Comparison of ENCODE assay signal across 13 cellular contexts in the genomic region with DNA sequence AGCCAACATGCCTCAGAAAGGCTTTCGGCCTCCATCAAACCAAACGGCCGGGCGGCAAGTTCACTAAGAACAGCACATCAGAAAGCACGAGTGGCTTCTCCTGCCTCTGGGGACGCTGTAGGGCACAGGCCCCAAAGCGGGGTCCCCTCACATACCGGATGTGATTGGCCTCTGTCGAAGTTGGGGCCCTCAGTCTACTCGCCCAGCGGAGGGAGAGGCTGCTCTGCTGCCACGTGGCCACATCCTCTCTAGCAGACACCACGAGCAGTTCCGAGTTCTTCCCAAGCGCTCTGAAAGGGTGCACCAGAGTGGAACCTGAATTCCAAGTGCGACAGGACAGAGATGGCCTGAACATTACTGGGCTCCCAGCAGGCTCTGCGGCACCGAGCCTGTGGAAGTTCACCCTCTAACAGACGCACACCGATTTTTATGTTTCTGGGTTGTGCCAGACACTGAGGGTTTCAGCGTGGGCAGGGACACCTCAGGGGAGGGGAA. TPM values are rescaled to one million over a fixed set of nuclear protein-coding genes. Genes with fewer than 3 reads are reported as not detected.
DNase-seq lines count a peak whose midpoint lies in the region; ATAC-seq and TF ChIP-seq lines count a peak whose summit lies in the region.
"Had no signal": no experiment of that assay in that cellular context is flagged by ENCODE, and none has a peak within 500 bp of the region (broad histone marks: within the 10 kb centered on the region; RNA-seq: fewer than 3 reads in every experiment).

No MANE protein-coding gene starts in this region.

- no peak for DNase-seq in MCF 10A (ENCODE audit: unreplicated experiment)
- no peak for DNase-seq in mammary epithelial cell
- DNase-seq in mesenchymal stem cell, result no peak
- DNase-seq in upper lobe of right lung, result no peak
- no peak for DNase-seq in NCI-H526 (lab: John Stamatoyannopoulos, UW)
- DNase-seq in NCI-H2196 treated with DMSO at 0.1 percent for 48 hours (lab: John Stamatoyannopoulos, UW; ENCODE audit: unreplicated experiment), result no peak
- DNase-seq: NCI-H2227 treated with DMSO at 0.1 percent for 48 hours, sigmoid colon, trophoblast cell had no signal

- in situ Hi-C loops in mammary epithelial cell (cut with MboI; ENCODE audit: low sequenced_read_pairs in 2 of 2), result loop anchor here in 1 of 2 donors (25.0 kb wide), 1 partner anchor 180 kb away; the partner anchor contains the start of gene TNIP2

- no peak overlapping the region for H2AFZ ChIP-seq in mammary epithelial cell (ENCODE audit: low read depth, low read length)
- H2AFZ ChIP-seq in mesenchymal stem cell (ENCODE audit: low read depth, low read length), result no peak overlapping the region

- H3K27ac Mint-ChIP-seq in MCF 10A (ENCODE audit: low read depth, unreplicated experiment), result peak overlapping the region; percentile 40
- H3K27ac Mint-ChIP-seq in activated T-helper 17 cell treated with anti-CD3 and anti-CD28 coated beads, Interleukin-2, amount 50 U/mL, for 72 hours, result peak overlapping the region; percentile 84

- no peak overlapping the region for H3K23ac ChIP-seq in mesenchymal stem cell (ENCODE audit: low read length in 2 of 2)

- H2BK15ac ChIP-seq in mesenchymal stem cell (ENCODE audit: low read depth, poor library complexity, severe bottlenecking), result no peak overlapping the region

- H2BK120ac ChIP-seq in mesenchymal stem cell (ENCODE audit: low read depth, low read length), result no peak overlapping the region

- H3K9me3 ChIP-seq in mammary epithelial cell (replicated peaks; ENCODE audit: insufficient read depth, low read length) (no peaks in the 10 kb centered on the region), mesenchymal stem cell (ENCODE audit: control insufficient read depth, low read length) (no peaks in the 10 kb centered on the region), upper lobe of right lung (no peaks in the 10 kb centered on the region)
- H3K9me3 ChIP-seq: breast epithelium, sigmoid colon had no signal

- H3K9ac ChIP-seq in mammary epithelial cell (ENCODE audit: insufficient read depth, low read length) (no peak overlapping the region), mesenchymal stem cell (ENCODE audit: low read length) (no peak overlapping the region)

- H3K4me2 ChIP-seq in mammary epithelial cell (ENCODE audit: insufficient read depth, low read depth, low read length) (no peak overlapping the region), mesenchymal stem cell (ENCODE audit: low read length, poor library complexity, severe bottlenecking) (no peak overlapping the region)

- no peaks in the 10 kb centered on the region for H4K20me1 ChIP-seq in mammary epithelial cell (ENCODE audit: insufficient read depth, low read length)

- H3K27ac ChIP-seq in mammary epithelial cell (ENCODE audit: insufficient read depth, low read depth, low read length) (no peak overlapping the region), mesenchymal stem cell (ENCODE audit: low read length, poor library complexity, severe bottlenecking) (no peak overlapping the region), upper lobe of right lung (peak overlapping the region; percentile 47)
- H3K27ac ChIP-seq: HL-60, sigmoid colon had no signal

- H2BK12ac ChIP-seq in mesenchymal stem cell (ENCODE audit: low read length in 2 of 2), result no peak overlapping the region

- no peaks in the 10 kb centered on the region for H3K27me3 Mint-ChIP-seq in MCF 10A (ENCODE audit: insufficient read depth, unreplicated experiment)
- no peaks in the 10 kb centered on the region for H3K27me3 Mint-ChIP-seq in activated T-helper 17 cell treated with anti-CD3 and anti-CD28 coated beads, Interleukin-2, amount 50 U/mL, for 72 hours

- no peak overlapping the region for H3K4ac ChIP-seq in mesenchymal stem cell (ENCODE audit: low read depth in 1 of 2, low read length in 2 of 2)

- H3K4me3 ChIP-seq in mammary epithelial cell (replicated peaks in 1 of 3; ENCODE audit: insufficient read depth in 1 of 3, low read depth in 2 of 3, low read length in 3 of 3) (no peak overlapping the region), mesenchymal stem cell (ENCODE audit: insufficient read depth in 1 of 2, low read depth in 1 of 2, low read length in 2 of 2) (no peak overlapping the region), upper lobe of right lung (no peak overlapping the region)
- H3K4me3 ChIP-seq: breast epithelium, sigmoid colon had no signal

- TF ChIP-seq CTCF in MCF 10A (IDR thresholded peaks at IDR 0.05; ENCODE audit: unreplicated experiment), result no peak
- no peak for TF ChIP-seq CTCF in mammary epithelial cell (conservative IDR thresholded peaks at IDR 0.05 in 1 of 2, IDR thresholded peaks at IDR 0.05 in 1 of 2; ENCODE audit: extremely low read depth in 1 of 2, insufficient read depth in 1 of 2, low read depth in 1 of 2, low read length in 2 of 2)
- no peak for TF ChIP-seq CTCF in upper lobe of right lung (IDR thresholded peaks at IDR 0.05)

- no peak overlapping the region for H4K8ac ChIP-seq in mesenchymal stem cell (ENCODE audit: low read length)

- BruUV-seq in MCF 10A (replicated peaks; lab: Mats Ljungman, UMichigan) (no TSS peak), mammary epithelial cell (replicated peaks; lab: Mats Ljungman, UMichigan) (no TSS peak)

- ATAC-seq in activated T-helper 17 cell treated with anti-CD3 and anti-CD28 coated beads, Interleukin-2, amount 50 U/mL, for 72 hours (replicated peaks), result no peak
- ATAC-seq in upper lobe of right lung (no peak), GM21619 (IDR thresholded peaks at IDR 0.05; ENCODE audit: unreplicated experiment) (no peak)

- H3K4me3 Mint-ChIP-seq in MCF 10A (ENCODE audit: unreplicated experiment), result no peak overlapping the region
- H3K4me3 Mint-ChIP-seq in activated T-helper 17 cell treated with anti-CD3 and anti-CD28 coated beads, Interleukin-2, amount 50 U/mL, for 72 hours, result peak overlapping the region; percentile 66

- H3K4me1 ChIP-seq in mammary epithelial cell (ENCODE audit: insufficient read depth, low read length), result peaks cover 10% of the 10 kb centered on the region
- H3K4me1 ChIP-seq in mesenchymal stem cell (ENCODE audit: control insufficient read depth, insufficient read depth, low read depth, low read length), result peaks cover 13% of the 10 kb centered on the region
- H3K4me1 ChIP-seq in upper lobe of right lung, result peaks cover 11% of the 10 kb centered on the region

- no peak overlapping the region for H2BK5ac ChIP-seq in mesenchymal stem cell (ENCODE audit: low read depth, low read length, poor library complexity, severe bottlenecking)

- H3K27me3 ChIP-seq in mammary epithelial cell (ENCODE audit: insufficient read depth, low read length) (no peaks in the 10 kb centered on the region), mesenchymal stem cell (ENCODE audit: control insufficient read depth in 1 of 2, insufficient read depth in 1 of 2, low read length in 2 of 2) (no peaks in the 10 kb centered on the region), upper lobe of right lung (no peaks in the 10 kb centered on the region)
- H3K27me3 ChIP-seq: breast epithelium, sigmoid colon had no signal

- peaks cover 99% of the 10 kb centered on the region for H3K36me3 Mint-ChIP-seq in MCF 10A (ENCODE audit: insufficient read depth, unreplicated experiment)
- H3K36me3 Mint-ChIP-seq in activated T-helper 17 cell treated with anti-CD3 and anti-CD28 coated beads, Interleukin-2, amount 50 U/mL, for 72 hours (ENCODE audit: low read depth), result peaks cover 100% of the 10 kb centered on the region

- peak overlapping the region; percentile 35 for H4K91ac ChIP-seq in mesenchymal stem cell (ENCODE audit: low read length)

- peaks cover 32% of the 10 kb centered on the region for H3K79me1 ChIP-seq in mesenchymal stem cell (replicated peaks; ENCODE audit: low read length, poor library complexity, severe bottlenecking)

- no peak overlapping the region for H2AK5ac ChIP-seq in mesenchymal stem cell (ENCODE audit: low read length, severe bottlenecking)

- H3K18ac ChIP-seq in mesenchymal stem cell (ENCODE audit: low read depth in 1 of 2, low read length in 2 of 2), result no peak overlapping the region

- intact Hi-C loops in MCF 10A (cut with micrococcal nuclease) (no loop called here), mammary epithelial cell (cut with micrococcal nuclease) (no loop called here), upper lobe of right lung (cut with DNase I) (no loop called here)

- H3K4me1 Mint-ChIP-seq in MCF 10A (ENCODE audit: insufficient read depth, unreplicated experiment), result peaks cover 10% of the 10 kb centered on the region
- H3K4me1 Mint-ChIP-seq in activated T-helper 17 cell treated with anti-CD3 and anti-CD28 coated beads, Interleukin-2, amount 50 U/mL, for 72 hours, result peaks cover 14% of the 10 kb centered on the region

- 90% methylated on average over 16 of the region's 21 CpGs for WGBS in mammary epithelial cell (ENCODE audit: low coverage, missing lambda C conversion rate)
- 96% methylated on average over 21 of the region's 21 CpGs for WGBS in mesenchymal stem cell

- dilution Hi-C loops in mammary epithelial cell (cut with HindIII; ENCODE audit: low sequenced_read_pairs), result no loop called here

- H3K14ac ChIP-seq in mesenchymal stem cell (ENCODE audit: low read length in 2 of 2), result no peak overlapping the region

- H3K36me3 ChIP-seq in mammary epithelial cell (ENCODE audit: insufficient read depth, low read length) (peaks cover 44% of the 10 kb centered on the region), mesenchymal stem cell (ENCODE audit: control insufficient read depth in 1 of 2, insufficient read depth in 2 of 2, low read depth in 1 of 2, low read length in 2 of 2) (peaks cover 86 to 96% of the 10 kb centered on the region in 2 experiments), upper lobe of right lung (peaks cover 97% of the 10 kb centered on the region)
- H3K36me3 ChIP-seq: breast epithelium had no signal

- peaks cover 29% of the 10 kb centered on the region for H3K79me2 ChIP-seq in mammary epithelial cell (ENCODE audit: insufficient read depth, low read length)

- CTCF ChIA-PET in MCF 10A (lab: Yijun Ruan, JAX) (no interaction called here), mammary epithelial cell (lab: Charles Lee; ENCODE audit: low non-redundant PET) (no interaction called here)

- H3K9me3 Mint-ChIP-seq in MCF 10A (ENCODE audit: unreplicated experiment), result no peaks in the 10 kb centered on the region
- no peaks in the 10 kb centered on the region for H3K9me3 Mint-ChIP-seq in activated T-helper 17 cell treated with anti-CD3 and anti-CD28 coated beads, Interleukin-2, amount 50 U/mL, for 72 hours

- POLR2A ChIA-PET in MCF 10A (lab: Yijun Ruan, JAX), result no interaction called here

RNA-seq across cellular contexts. Expression of gene NOP14, which starts 21.1 kb away (rescaled TPM):
- total RNA-seq in MCF 10A (2022) (44.0 and 65.6 TPM in 2 replicates), mammary epithelial cell (10 to 100 TPM; 22.8 to 40.0 TPM), upper lobe of right lung (21.4 TPM)
- 16.1 TPM for polyA plus RNA-seq in mammary epithelial cell
- polyA minus RNA-seq in mammary epithelial cell, result 37.5 TPM
- 10 to 100 TPM; 86.5 to 96.8 TPM for total RNA-seq in activated T-helper 17 cell treated with anti-CD3 and anti-CD28 coated beads, Interleukin-2, amount 50 U/mL, for 72 hours
- polyA plus RNA-seq in mesenchymal stem cell (2013, experiment 1 of 2), result 32.6 TPM
- 33.3 TPM for polyA plus RNA-seq in mesenchymal stem cell (2013, experiment 2 of 2)

RNA-seq across cellular contexts. Expression of gene GRK4, which starts 21.3 kb away (rescaled TPM):
- total RNA-seq in MCF 10A (2022) (4.5 and 5.9 TPM in 2 replicates), mammary epithelial cell (1 to 10 TPM; 5.4 to 6.8 TPM), upper lobe of right lung (8.0 TPM)
- 2.1 TPM for polyA plus RNA-seq in mammary epithelial cell
- not detected for polyA minus RNA-seq in mammary epithelial cell
- total RNA-seq in activated T-helper 17 cell treated with anti-CD3 and anti-CD28 coated beads, Interleukin-2, amount 50 U/mL, for 72 hours, result 1 to 10 TPM; 3.2 to 5.7 TPM
- polyA plus RNA-seq in mesenchymal stem cell (2013, experiment 1 of 2), result 3.6 TPM
- polyA plus RNA-seq in mesenchymal stem cell (2013, experiment 2 of 2), result 3.7 TPM
